8 cellular contexts compared by ENCODE assay signal in genomic region chr7:155533120-155533826, GRCh38. TPM values are rescaled to one million over a fixed set of nuclear protein-coding genes. Genes with fewer than 3 reads are reported as not detected.
DNase-seq lines count a peak whose midpoint lies in the region; ATAC-seq and TF ChIP-seq lines count a peak whose summit lies in the region.

No MANE protein-coding gene starts in this region.

- peak; percentile 58 for ATAC-seq in GM23338
- ATAC-seq in HG02852 (IDR thresholded peaks at IDR 0.05; ENCODE audit: unreplicated experiment): no peak
- no peak for ATAC-seq in GM21723 (IDR thresholded peaks at IDR 0.05; ENCODE audit: unreplicated experiment)

- H3K9me3 Mint-ChIP-seq in GM23338 (peaks cover 4% of the 10 kb centered on the region; the same call in 2 of the 3 replicates), glutamatergic neuron (ENCODE audit: unreplicated experiment) (peaks cover 8% of the 10 kb centered on the region)

- peak overlapping the region; percentile 60 for H3K4me3 ChIP-seq in GM23338
- peak overlapping the region; percentile 73 for H3K4me3 ChIP-seq in OCI-LY3 (ENCODE audit: low read length)

- H3K36me3 Mint-ChIP-seq in GM23338 (ENCODE audit: low read depth) (no peaks in the 10 kb centered on the region), glutamatergic neuron (ENCODE audit: unreplicated experiment) (no peaks in the 10 kb centered on the region)

- H3K79me2 ChIP-seq in GM23338 (replicated peaks; ENCODE audit: insufficient read depth) (no peaks in the 10 kb centered on the region), OCI-LY3 (ENCODE audit: low read length) (no peaks in the 10 kb centered on the region)

- H3K9me3 ChIP-seq in OCI-LY3 (ENCODE audit: insufficient read depth, low read length): no peaks in the 10 kb centered on the region

- H3K27ac Mint-ChIP-seq in GM23338: no peak overlapping the region
- H3K27ac Mint-ChIP-seq in glutamatergic neuron (ENCODE audit: unreplicated experiment): no peak overlapping the region

- H3K4me1 ChIP-seq in GM23338 (ENCODE audit: insufficient read depth) (peaks cover 6% of the 10 kb centered on the region), OCI-LY3 (ENCODE audit: low read length) (no peaks in the 10 kb centered on the region)

- peaks cover 73% of the 10 kb centered on the region for H3K27me3 ChIP-seq in GM23338 (ENCODE audit: insufficient read depth)
- H3K27me3 ChIP-seq in OCI-LY3 (ENCODE audit: low read depth, low read length): peaks cover 42% of the 10 kb centered on the region

- H3F3A ChIP-seq in GM23338 (replicated peaks; ENCODE audit: low read depth): no peaks in the 10 kb centered on the region

- H3K27me3 Mint-ChIP-seq in GM23338 (ENCODE audit: insufficient read depth, low read depth, poor library complexity): peaks cover 73% of the 10 kb centered on the region
- peaks cover 18% of the 10 kb centered on the region for H3K27me3 Mint-ChIP-seq in glutamatergic neuron (ENCODE audit: unreplicated experiment)

- H3K4me3 Mint-ChIP-seq in GM23338: peak overlapping the region; percentile 72
- peak overlapping the region; percentile 88 for H3K4me3 Mint-ChIP-seq in glutamatergic neuron (ENCODE audit: unreplicated experiment)

- H3K9me2 ChIP-seq in GM23338 (ENCODE audit: insufficient read depth): no peaks in the 10 kb centered on the region

- no peak overlapping the region for H3K9ac ChIP-seq in OCI-LY3 (ENCODE audit: low read length)

- peak; percentile 38 for DNase-seq in GM23338 (ENCODE audit: low spot score)
- no peak for DNase-seq in glutamatergic neuron
- peak; percentile 80 for DNase-seq in retina
- DNase-seq in activated CD4-positive, CD25-positive, alpha-beta regulatory T cell treated with anti-CD3 and anti-CD28 coated beads, Interleukin-2, amount 50 U/mL, for 72 hours: no peak
- no peak for DNase-seq in NCI-H146 (lab: John Stamatoyannopoulos, UW)

- no peak overlapping the region for H3K27ac ChIP-seq in GM23338 (ENCODE audit: low read depth)
- no peak overlapping the region for H3K27ac ChIP-seq in OCI-LY3 (ENCODE audit: low read length)

- peak overlapping the region; percentile 93 for H3K4me2 ChIP-seq in GM23338
- peak overlapping the region; percentile 73 for H3K4me2 ChIP-seq in OCI-LY3 (ENCODE audit: low read length)

- peak overlapping the region; percentile 69 for H2AFZ ChIP-seq in GM23338
- H2AFZ ChIP-seq in OCI-LY3 (ENCODE audit: low read depth, low read length): no peak overlapping the region; the same call in 1 of the 2 replicates

- H3K4me1 Mint-ChIP-seq in GM23338 (peaks cover 14% of the 10 kb centered on the region), glutamatergic neuron (ENCODE audit: low read depth, unreplicated experiment) (peaks cover 12% of the 10 kb centered on the region)

- TF ChIP-seq CTCF in GM23338 (conservative IDR thresholded peaks at IDR 0.05; ENCODE audit: low read depth in 2 of 2): no peak
- no peak for TF ChIP-seq CTCF in OCI-LY3 (IDR thresholded peaks at IDR 0.05; ENCODE audit: low read depth, low read length)
- TF ChIP-seq CTCF in glutamatergic neuron (IDR thresholded peaks at IDR 0.05; ENCODE audit: partially characterized antibody, unreplicated experiment): no peak

- H4K20me1 ChIP-seq in GM23338 (replicated peaks; ENCODE audit: insufficient read depth): peaks cover 3% of the 10 kb centered on the region; the same call in 1 of the 2 replicates
- H4K20me1 ChIP-seq in OCI-LY3 (ENCODE audit: insufficient read depth, low read length): no peaks in the 10 kb centered on the region

- H3K36me3 ChIP-seq in GM23338 (ENCODE audit: insufficient read depth) (no peaks in the 10 kb centered on the region), OCI-LY3 (replicated peaks; ENCODE audit: low read depth, low read length) (no peaks in the 10 kb centered on the region)

TF ChIP-seq in GM23338, 12 proteins besides CTCF, POLR2A, EP300 and RAD21:
- TF ChIP-seq EZH2 (IDR thresholded peaks at IDR 0.05; ENCODE audit: low read depth, unreplicated experiment): peak; percentile 61
- no peak for TF ChIP-seq NANOG (IDR thresholded peaks at IDR 0.05; ENCODE audit: borderline replicate concordance)
TF ChIP-seq in GM23338: peak in this region for 1.

RNA-seq across cellular contexts. Expression of gene CNPY1, which starts 13.1 kb away (rescaled TPM):
- total RNA-seq in GM23338 (2014; rRNA removed; shearing (Covaris generic)): 0.31 TPM in 1 of 2 replicates, not detected in the other
- polyA plus RNA-seq in GM23338 (2016; fragmentation: Nextera tagmentation; extraction: Ambion mirVana): not detected in 2 replicates
- not detected for total RNA-seq in glutamatergic neuron (ENCODE audit: unreplicated experiment)

Comparison
In these comparisons a context has a peak if more than half of its experiments do, and no peak if none do; other contexts are left out.
1. DNase-seq: peak in GM23338 (single experiment) and retina (single experiment); none in glutamatergic neuron (single experiment), activated CD4-positive, CD25-positive, alpha-beta regulatory T cell treated with anti-CD3 and anti-CD28 coated beads, Interleukin-2, amount 50 U/mL, for 72 hours (single experiment) and NCI-H146 (single experiment).